ENCODE assay signal across 23 cellular contexts in the genomic region with DNA sequence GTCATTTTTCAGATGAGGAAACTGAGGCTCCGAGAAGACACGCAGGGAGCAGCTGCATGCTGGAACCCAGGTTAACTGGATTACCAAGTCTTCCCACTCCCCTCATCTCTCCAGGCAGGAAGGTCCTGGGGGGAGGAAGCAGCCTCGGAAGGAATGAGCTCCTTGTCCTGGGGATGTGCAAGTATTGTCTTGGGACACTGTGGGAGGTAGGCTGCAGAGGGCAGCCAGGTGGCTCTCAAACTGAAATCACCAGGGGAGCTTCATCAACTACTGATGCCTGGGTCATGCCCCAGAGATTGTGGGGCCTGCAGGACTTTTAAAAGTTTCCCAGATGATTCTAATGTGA.
"Had no signal": no experiment of that assay in that cellular context is flagged by ENCODE, and none has a peak within 500 bp of the region (broad histone marks: within the 10 kb centered on the region; RNA-seq: fewer than 3 reads in every experiment).

No MANE protein-coding gene starts in this region.

- H3K4me1 ChIP-seq: testis had no signal

- DNase-seq: activated CD4-positive, alpha-beta T cell treated with anti-CD3 and anti-CD28 coated beads for 48 hours; activated CD4-positive, CD25-positive, alpha-beta regulatory T cell; activated CD8-positive, alpha-beta T cell treated with anti-CD3 and anti-CD28 coated beads, Interleukin-2, amount 10 ng/mL, durations not matched to agents 7 days and 5 days; activated effector memory CD4-positive, alpha-beta T cell treated with Interleukin-2 at 50 U/mL for 16 hours; activated naive CD4-positive, alpha-beta T cell treated with anti-CD3 and anti-CD28 coated beads, Interleukin-2, amount 10 ng/mL, durations not matched to agents 7 days and 5 days; activated naive CD8-positive, alpha-beta T cell treated with anti-CD3 and anti-CD28 coated beads, Interleukin-2, amount 50 U/mL, for 24 hours; activated T-cell treated with anti-CD3 and anti-CD28 coated beads, Interleukin-2, amount 50 U/mL, for 24 hours; anterior cingulate cortex; central memory CD4-positive, alpha-beta T cell; effector CD4-positive, alpha-beta T cell; heart left ventricle; immature natural killer cell; left ventricle myocardium superior; naive thymus-derived CD4-positive, alpha-beta T cell; pancreas; stimulated activated CD4-positive, alpha-beta T cell treated with anti-CD3 and anti-CD28 coated beads, Interleukin-4, amount 100 ng/mL, for 1 hour; stomach; testis had no signal

- H3K36me3 ChIP-seq: esophagus muscularis mucosa, gastroesophageal sphincter, heart left ventricle, pancreas, stomach had no signal

- H3K27ac ChIP-seq: coronary artery, esophagus muscularis mucosa, gastroesophageal sphincter, heart left ventricle, pancreas, stomach, testis had no signal

- H3K4me3 ChIP-seq: coronary artery, esophagus muscularis mucosa, gastroesophageal sphincter, heart left ventricle, pancreas, smooth muscle cell, stomach, testis had no signal

- H3K9me3 ChIP-seq: gastroesophageal sphincter, pancreas, stomach, testis had no signal

- H3K27me3 ChIP-seq: esophagus muscularis mucosa, heart left ventricle, pancreas, stomach, testis had no signal

- FAIRE-seq: pancreas, TTC549 had no signal

- H3K4me2 ChIP-seq: smooth muscle cell had no signal
